Comparison of ENCODE assay signal across 9 cellular contexts in genomic region chr7:2037805-2038635, GRCh38.
DNase-seq lines count a peak whose midpoint lies in the region; ATAC-seq and TF ChIP-seq lines count a peak whose summit lies in the region.
"Had no signal": no experiment of that assay in that cellular context is flagged by ENCODE, and none has a peak within 500 bp of the region (broad histone marks: within the 10 kb centered on the region; RNA-seq: fewer than 3 reads in every experiment).

No MANE protein-coding gene starts in this region.

- peak; percentile 42 for DNase-seq in activated T-cell treated with anti-CD3 and anti-CD28 coated beads, Interleukin-2, amount 50 U/mL, for 1 hour
- DNase-seq in activated T-cell treated with anti-CD3 and anti-CD28 coated beads for 4 hours: no peak
- DNase-seq in activated naive CD4-positive, alpha-beta T cell treated with anti-CD3 and anti-CD28 coated beads, Interleukin-2, amount 50 U/mL, for 72 hours (ENCODE audit: low spot score in 2 of 2): peak in 1 of 2 donors; percentile 47
- DNase-seq in left colon: peak; percentile 18 to 21
- no peak for DNase-seq in type B pancreatic cell (ENCODE audit: extremely low spot score, unreplicated experiment)
- DNase-seq in cerebellar cortex (ENCODE audit: low spot score): no peak

- no peak overlapping the region for H3K4me3 Mint-ChIP-seq in type B pancreatic cell

- peaks cover 0 to 13% of the 10 kb centered on the region in 2 donors for H3K36me3 Mint-ChIP-seq in activated naive CD4-positive, alpha-beta T cell treated with anti-CD3 and anti-CD28 coated beads, Interleukin-2, amount 50 U/mL, for 72 hours
- H3K36me3 Mint-ChIP-seq in type B pancreatic cell: peaks cover 16% of the 10 kb centered on the region

- peaks cover 10% of the 10 kb centered on the region for H3K4me1 Mint-ChIP-seq in type B pancreatic cell (ENCODE audit: unreplicated experiment)

- intact Hi-C loops in left colon (cut with DNase I, micrococcal nuclease): no loop called here

- H3K9me3 Mint-ChIP-seq in activated naive CD4-positive, alpha-beta T cell treated with anti-CD3 and anti-CD28 coated beads, Interleukin-2, amount 50 U/mL, for 72 hours: no peaks in the 10 kb centered on the region
- H3K9me3 Mint-ChIP-seq in type B pancreatic cell: no peaks in the 10 kb centered on the region

- no peaks in the 10 kb centered on the region for H3K27me3 Mint-ChIP-seq in type B pancreatic cell

- no peak for TF ChIP-seq CTCF in type B pancreatic cell (conservative IDR thresholded peaks at IDR 0.05)

- ATAC-seq in activated naive CD4-positive, alpha-beta T cell treated with anti-CD3 and anti-CD28 coated beads, Interleukin-2, amount 50 U/mL, for 72 hours: peak; percentile 60 to 63
- ATAC-seq in left colon (peak; percentile 75), GM18517 (IDR thresholded peaks at IDR 0.05; ENCODE audit: unreplicated experiment) (no peak), GM21526 (IDR thresholded peaks at IDR 0.05; ENCODE audit: low FRiP score, unreplicated experiment) (no peak)
- ATAC-seq: Panc1 had no signal

- H3K27ac Mint-ChIP-seq in activated naive CD4-positive, alpha-beta T cell treated with anti-CD3 and anti-CD28 coated beads, Interleukin-2, amount 50 U/mL, for 72 hours: peak overlapping the region; percentile 50 to 91
- H3K27ac Mint-ChIP-seq in type B pancreatic cell: peak overlapping the region; percentile 21

Comparison
In these comparisons a context has a peak if more than half of its experiments do, and no peak if none do; other contexts are left out.
1. DNase-seq: peak in activated T-cell treated with anti-CD3 and anti-CD28 coated beads, Interleukin-2, amount 50 U/mL, for 1 hour (single experiment) and left colon (2 of 2); none in activated T-cell treated with anti-CD3 and anti-CD28 coated beads for 4 hours (single experiment), type B pancreatic cell (single experiment) and cerebellar cortex (single experiment).
2. ATAC-seq: peak in activated naive CD4-positive, alpha-beta T cell treated with anti-CD3 and anti-CD28 coated beads, Interleukin-2, amount 50 U/mL, for 72 hours (2 of 2) and left colon (single experiment); none in GM18517 (single experiment) and GM21526 (single experiment).